Comparison of ENCODE assay signal across 8 cellular contexts in the genomic region with DNA sequence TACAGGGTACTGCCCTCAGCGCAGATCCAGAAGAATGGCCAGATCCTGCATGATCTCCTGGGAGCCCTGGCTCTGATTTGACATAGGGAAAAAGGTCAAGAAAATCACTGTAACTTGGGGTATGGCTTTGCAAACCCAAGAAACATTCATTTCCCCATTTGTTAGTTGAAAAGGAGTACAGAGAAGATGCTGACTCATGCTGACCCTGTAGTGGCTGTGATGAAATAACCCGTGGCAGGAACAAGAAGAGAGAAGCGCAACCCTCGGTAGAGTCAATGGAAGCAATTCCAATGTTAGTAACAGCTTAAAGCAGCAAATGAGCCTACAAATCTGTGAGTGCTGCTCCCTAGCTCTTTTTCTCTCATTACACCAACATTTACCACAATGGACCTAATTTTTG.
DNase-seq lines count a peak whose midpoint lies in the region; ATAC-seq, FAIRE-seq and TF ChIP-seq lines count a peak whose summit lies in the region.

No MANE protein-coding gene starts in this region.

- 84% methylated on average over 4 of the region's 4 CpGs for WGBS in prostate gland

- no peak overlapping the region for H3K4me3 ChIP-seq in prostate gland

- TF ChIP-seq CTCF in prostate gland (IDR thresholded peaks at IDR 0.05), result no peak

- in situ Hi-C loops in ACHN (cut with HindIII; ENCODE audit: low pct_ligation_motif_present, low pct_unique_long_range_greater_than_20kb, low sequenced_read_pairs), result no loop called here

- no peak for FAIRE-seq in RCC 7860 (lab: Jason Lieb, UNC)

- H3K36me3 ChIP-seq in prostate gland, result no peaks in the 10 kb centered on the region

- no peaks in the 10 kb centered on the region for H3K4me1 ChIP-seq in prostate gland (replicated peaks)

- no peaks in the 10 kb centered on the region for H3K27me3 ChIP-seq in prostate gland (replicated peaks; ENCODE audit: insufficient read depth)

- no peak for TF ChIP-seq POLR2A in prostate gland (IDR thresholded peaks at IDR 0.05)

- H3K9me3 ChIP-seq in prostate gland, result no peaks in the 10 kb centered on the region

- intact Hi-C loops in prostate gland (cut with DNase I), result no loop called here

- DNase-seq in ACHN (peak; percentile 9), amniotic epithelial cell (ENCODE audit: low read depth) (peak; percentile 88), left lobe of liver (ENCODE audit: low spot score) (no peak), prostate gland (ENCODE audit: low spot score) (no peak), DMS 273 (lab: John Stamatoyannopoulos, UW; ENCODE audit: unreplicated experiment) (no peak), RCC 7860 (ENCODE audit: low spot score) (no peak)
- DNase-seq in stimulated activated CD4-positive, alpha-beta T cell treated with anti-CD3 and anti-CD28 coated beads, Interleukin-2, amount 100 ng/mL, for 24 hours, result no peak

- H3K27ac ChIP-seq in prostate gland, result no peak overlapping the region

- peak; percentile 77 for ATAC-seq in HG02623 (IDR thresholded peaks at IDR 0.05; ENCODE audit: unreplicated experiment)
- peak; percentile 65 for ATAC-seq in left lobe of liver

Comparison
In these comparisons a context has a peak if more than half of its experiments do, and no peak if none do; other contexts are left out.
1. DNase-seq: peak in ACHN (single experiment) and amniotic epithelial cell (single experiment); none in left lobe of liver (single experiment), prostate gland (single experiment), DMS 273 (single experiment), stimulated activated CD4-positive, alpha-beta T cell treated with anti-CD3 and anti-CD28 coated beads, Interleukin-2, amount 100 ng/mL, for 24 hours (0 of 2) and RCC 7860 (single experiment).